Comparison of ENCODE assay signal across 8 cellular contexts in genomic region chr15:83205725-83206324, GRCh38.
DNase-seq lines count a peak whose midpoint lies in the region; ATAC-seq and TF ChIP-seq lines count a peak whose summit lies in the region.

No MANE protein-coding gene starts in this region.

- no peak for TF ChIP-seq CTCF in retinal pigment epithelial cell (conservative IDR thresholded peaks at IDR 0.05; ENCODE audit: low read depth, low read length)

- DNase-seq in NCI-H1417 (lab: John Stamatoyannopoulos, UW) (peak in 2 of 3 experiments; percentile 20 to 64), NCI-H1417 treated with DMSO at 0.1 percent for 48 hours (lab: John Stamatoyannopoulos, UW) (no peak), fibroblast of peridontal ligament (ENCODE audit: extremely low read depth) (peak; percentile 65), retinal pigment epithelial cell (ENCODE audit: low read depth) (no peak), NCI-H510A (lab: John Stamatoyannopoulos, UW) (no peak), nucleus accumbens (lab: John Stamatoyannopoulos, UW) (no peak)

- peak; percentile 6; the same call in 2 of the 3 replicates for ATAC-seq in SK-N-SH treated with all-trans-retinoic acid at 6 μM for 48 hours
- no peak for ATAC-seq in GM18511 (IDR thresholded peaks at IDR 0.05; ENCODE audit: unreplicated experiment)

- H3K4me3 ChIP-seq in retinal pigment epithelial cell (ENCODE audit: low read length) = peak overlapping the region; percentile 76

TF ChIP-seq in SK-N-SH treated with all-trans-retinoic acid at 6 μM for 48 hours, 23 proteins besides CTCF, POLR2A, EP300 and RAD21:
- TF ChIP-seq ZFP30 (CRISPR knock-in tag; IDR thresholded peaks at IDR 0.05) (no peak), BACH2 (CRISPR knock-in tag; IDR thresholded peaks at IDR 0.05; ENCODE audit: borderline replicate concordance) (no peak), ARNTL (CRISPR knock-in tag; IDR thresholded peaks at IDR 0.05; ENCODE audit: borderline replicate concordance, low read depth) (no peak), CSDC2 (CRISPR knock-in tag; IDR thresholded peaks at IDR 0.05) (no peak), ZNF8 (CRISPR knock-in tag; IDR thresholded peaks at IDR 0.05) (no peak), ISL1 (CRISPR knock-in tag; IDR thresholded peaks at IDR 0.05) (peak; percentile 78), ZC3H10 (CRISPR knock-in tag; IDR thresholded peaks at IDR 0.05) (no peak), ESRRG (CRISPR knock-in tag; IDR thresholded peaks at IDR 0.05) (no peak), ZFP3 (CRISPR knock-in tag; IDR thresholded peaks at IDR 0.05) (no peak), RARB (CRISPR knock-in tag; IDR thresholded peaks at IDR 0.05) (no peak), OSR1 (CRISPR knock-in tag; IDR thresholded peaks at IDR 0.05) (no peak), CREB5 (CRISPR knock-in tag; IDR thresholded peaks at IDR 0.05; ENCODE audit: low read depth) (no peak), POU6F1 (CRISPR knock-in tag; IDR thresholded peaks at IDR 0.05; ENCODE audit: borderline replicate concordance, low read depth) (no peak), GLIS3 (CRISPR knock-in tag; IDR thresholded peaks at IDR 0.05) (no peak), TSHZ2 (CRISPR knock-in tag; IDR thresholded peaks at IDR 0.05) (0 out of 2 replicates have a peak, but pooled peaks have one; percentile 61), ZNF565 (CRISPR knock-in tag; conservative IDR thresholded peaks at IDR 0.05; ENCODE audit: low read depth) (no peak)
- TF ChIP-seq, protein P1, sequence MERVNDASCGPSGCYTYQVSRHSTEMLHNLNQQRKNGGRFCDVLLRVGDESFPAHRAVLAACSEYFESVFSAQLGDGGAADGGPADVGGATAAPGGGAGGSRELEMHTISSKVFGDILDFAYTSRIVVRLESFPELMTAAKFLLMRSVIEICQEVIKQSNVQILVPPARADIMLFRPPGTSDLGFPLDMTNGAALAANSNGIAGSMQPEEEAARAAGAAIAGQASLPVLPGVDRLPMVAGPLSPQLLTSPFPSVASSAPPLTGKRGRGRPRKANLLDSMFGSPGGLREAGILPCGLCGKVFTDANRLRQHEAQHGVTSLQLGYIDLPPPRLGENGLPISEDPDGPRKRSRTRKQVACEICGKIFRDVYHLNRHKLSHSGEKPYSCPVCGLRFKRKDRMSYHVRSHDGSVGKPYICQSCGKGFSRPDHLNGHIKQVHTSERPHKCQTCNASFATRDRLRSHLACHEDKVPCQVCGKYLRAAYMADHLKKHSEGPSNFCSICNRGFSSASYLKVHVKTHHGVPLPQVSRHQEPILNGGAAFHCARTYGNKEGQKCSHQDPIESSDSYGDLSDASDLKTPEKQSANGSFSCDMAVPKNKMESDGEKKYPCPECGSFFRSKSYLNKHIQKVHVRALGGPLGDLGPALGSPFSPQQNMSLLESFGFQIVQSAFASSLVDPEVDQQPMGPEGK (CRISPR knock-in tag; IDR thresholded peaks at IDR 0.05; ENCODE audit: borderline replicate concordance) = no peak

Comparison
In these comparisons a context has a peak if more than half of its experiments do, and no peak if none do; other contexts are left out.
1. DNase-seq: peak in NCI-H1417 (2 of 3) and fibroblast of peridontal ligament (single experiment); none in NCI-H1417 treated with DMSO at 0.1 percent for 48 hours (single experiment), retinal pigment epithelial cell (single experiment), NCI-H510A (single experiment) and nucleus accumbens (0 of 56).